ENCODE assay signal across 9 cellular contexts in genomic region chr7:27198871-27199801, GRCh38. TPM values are rescaled to one million over a fixed set of nuclear protein-coding genes. Genes with fewer than 3 reads are reported as not detected.
DNase-seq lines count a peak whose midpoint lies in the region; ATAC-seq and TF ChIP-seq lines count a peak whose summit lies in the region.
"Had no signal": no experiment of that assay in that cellular context is flagged by ENCODE, and none has a peak within 500 bp of the region (broad histone marks: within the 10 kb centered on the region; RNA-seq: fewer than 3 reads in every experiment).

No MANE protein-coding gene starts in this region.

- intact Hi-C loops in activated B cell treated with CpG ODN at 0.5 μM for 24 hours (cut with micrococcal nuclease) = loop anchor here (2.0 to 10.0 kb wide), 6 partner anchors 983 to 1903 kb away; partner anchors contain the start of genes JAZF1 and TRIL

- H2AK5ac ChIP-seq in mesenchymal stem cell (ENCODE audit: low read length, severe bottlenecking) = no peak overlapping the region

- CTCF ChIA-PET in AG04449 (lab: Yijun Ruan, JAX) = interaction anchor here (0.9 to 2.5 kb wide), 25 partner anchors 8 to 1073 kb away, joined by 3 to 14 read pairs (median 5); partner anchors contain the start of gene HOXA10
- CTCF ChIA-PET in activated B cell treated with CpG ODN at 0.5 μM for 24 hours (lab: Charles Lee) = interaction anchor here (0.9 to 1.5 kb wide), 4 partner anchors 11 to 720 kb away, joined by 3 to 4 read pairs (median 3); no protein-coding TSS in a partner anchor

- POLR2A ChIA-PET in AG04449 (lab: Yijun Ruan, JAX) = no interaction called here
- POLR2A ChIA-PET in activated B cell treated with CpG ODN at 0.5 μM for 24 hours (lab: Charles Lee) = no interaction called here

- no peak overlapping the region for H3K23ac ChIP-seq in mesenchymal stem cell (ENCODE audit: low read length in 2 of 2)

- no peaks in the 10 kb centered on the region for H3K36me3 Mint-ChIP-seq in activated B cell treated with CpG ODN at 0.5 μM for 24 hours (ENCODE audit: low read depth)

- no peak overlapping the region for H3K4ac ChIP-seq in mesenchymal stem cell (ENCODE audit: low read depth in 1 of 2, low read length in 2 of 2)

- H3K27ac Mint-ChIP-seq in activated B cell treated with CpG ODN at 0.5 μM for 24 hours = no peak overlapping the region

- TF ChIP-seq CTCF in AG04449 (IDR thresholded peaks at IDR 0.05; ENCODE audit: insufficient read depth, low read length, missing control alignments) (no peak), activated B cell treated with CpG ODN at 0.5 μM for 24 hours (IDR thresholded peaks at IDR 0.05) (no peak)

- ATAC-seq in GM19455 (IDR thresholded peaks at IDR 0.05; ENCODE audit: unreplicated experiment) (peak; percentile 18), activated B cell treated with CpG ODN at 0.5 μM for 24 hours (ENCODE audit: low read depth) (no peak), GM21825 (IDR thresholded peaks at IDR 0.05; ENCODE audit: unreplicated experiment) (no peak)

- no peak overlapping the region for H3K27ac ChIP-seq in mesenchymal stem cell (ENCODE audit: low read length, poor library complexity, severe bottlenecking)

- H4K91ac ChIP-seq in mesenchymal stem cell (ENCODE audit: low read length) = no peak overlapping the region

- H2AFZ ChIP-seq in mesenchymal stem cell (ENCODE audit: low read depth, low read length) = peak overlapping the region; percentile 52

- DNase-seq in AG04449 (ENCODE audit: low read depth, low spot score) (no peak), activated B cell treated with CpG ODN at 0.5 μM for 24 hours (no peak), mesenchymal stem cell (peak; percentile 22), middle frontal gyrus (ENCODE audit: extremely low spot score, low spot score) (no peak), amygdala (lab: John Stamatoyannopoulos, UW) (no peak), GF-D8 (lab: John Stamatoyannopoulos, UW) (no peak)

- no peak overlapping the region for H2BK120ac ChIP-seq in mesenchymal stem cell (ENCODE audit: low read depth, low read length)

- H3K4me1 Mint-ChIP-seq in activated B cell treated with CpG ODN at 0.5 μM for 24 hours = peaks cover 27% of the 10 kb centered on the region

- no peak overlapping the region for H3K9ac ChIP-seq in mesenchymal stem cell (ENCODE audit: low read length)

- peaks cover 77 to 87% of the 10 kb centered on the region in 2 experiments for H3K27me3 ChIP-seq in mesenchymal stem cell (ENCODE audit: control insufficient read depth in 1 of 2, insufficient read depth in 1 of 2, low read length in 2 of 2)

- H3K4me3 ChIP-seq in AG04449 (ENCODE audit: low read depth, low read length) = peak overlapping the region; percentile 60
- peak overlapping the region; percentile 47 to 62 for H3K4me3 ChIP-seq in mesenchymal stem cell (ENCODE audit: insufficient read depth in 1 of 2, low read depth in 1 of 2, low read length in 2 of 2)

- no peaks in the 10 kb centered on the region for H3K79me1 ChIP-seq in mesenchymal stem cell (replicated peaks; ENCODE audit: low read length, poor library complexity, severe bottlenecking)

- no peaks in the 10 kb centered on the region for H3K9me3 ChIP-seq in mesenchymal stem cell (ENCODE audit: control insufficient read depth, low read length)

- H2BK5ac ChIP-seq in mesenchymal stem cell (ENCODE audit: low read depth, low read length, poor library complexity, severe bottlenecking) = no peak overlapping the region

- no peak overlapping the region for H2BK12ac ChIP-seq in mesenchymal stem cell (ENCODE audit: low read length in 2 of 2)

- peak overlapping the region; percentile 38 for H3K4me3 Mint-ChIP-seq in activated B cell treated with CpG ODN at 0.5 μM for 24 hours

- no peak overlapping the region for H3K14ac ChIP-seq in mesenchymal stem cell (ENCODE audit: low read length in 2 of 2)

- H4K8ac ChIP-seq in mesenchymal stem cell (ENCODE audit: low read length) = no peak overlapping the region

- peak overlapping the region; percentile 68 for H3K4me2 ChIP-seq in mesenchymal stem cell (ENCODE audit: low read length, poor library complexity, severe bottlenecking)

- no peaks in the 10 kb centered on the region for H3K36me3 ChIP-seq in mesenchymal stem cell (ENCODE audit: control insufficient read depth in 1 of 2, insufficient read depth in 2 of 2, low read depth in 1 of 2, low read length in 2 of 2)

- H2BK15ac ChIP-seq in mesenchymal stem cell (ENCODE audit: low read depth, poor library complexity, severe bottlenecking) = no peak overlapping the region

- no peaks in the 10 kb centered on the region for H3K9me3 Mint-ChIP-seq in activated B cell treated with CpG ODN at 0.5 μM for 24 hours

- H3K4me1 ChIP-seq in mesenchymal stem cell (ENCODE audit: control insufficient read depth, insufficient read depth, low read depth, low read length) = peaks cover 23% of the 10 kb centered on the region

- H3K27me3 Mint-ChIP-seq in activated B cell treated with CpG ODN at 0.5 μM for 24 hours = peaks cover 70% of the 10 kb centered on the region

- 3% methylated on average over 46 of the region's 93 CpGs for WGBS in mesenchymal stem cell

- no peak overlapping the region for H3K18ac ChIP-seq in mesenchymal stem cell (ENCODE audit: low read depth in 1 of 2, low read length in 2 of 2)

RNA-seq across cellular contexts. Expression of gene HOXA13, which starts 0.8 kb away (rescaled TPM):
- total RNA-seq in activated B cell treated with CpG ODN at 0.5 μM for 24 hours = not detected in 2 replicates
- not detected for polyA plus RNA-seq in mesenchymal stem cell (2013, experiment 1 of 2)
- not detected for polyA plus RNA-seq in mesenchymal stem cell (2013, experiment 2 of 2)

RNA-seq across cellular contexts. Expression of gene HOXA11, which starts 14.1 kb away (rescaled TPM):
- total RNA-seq in activated B cell treated with CpG ODN at 0.5 μM for 24 hours = not detected in 2 replicates
- polyA plus RNA-seq in mesenchymal stem cell (2013, experiment 1 of 2) = 1.4 TPM
- polyA plus RNA-seq in mesenchymal stem cell (2013, experiment 2 of 2) = 1.3 TPM
- total RNA-seq: bronchial epithelial cell had no signal

RNA-seq across cellular contexts. Expression of gene HOXA10, which starts 25.0 kb away (rescaled TPM):
- total RNA-seq in activated B cell treated with CpG ODN at 0.5 μM for 24 hours = 0.24 TPM in 1 of 2 replicates, not detected in the other
- 6.9 TPM for polyA plus RNA-seq in mesenchymal stem cell (2013, experiment 1 of 2)
- polyA plus RNA-seq in mesenchymal stem cell (2013, experiment 2 of 2) = 7.1 TPM
- total RNA-seq: bronchial epithelial cell had no signal

RNA-seq across cellular contexts. Expression of gene HOXA9, which starts 33.8 kb away (rescaled TPM):
- not detected in 2 replicates for total RNA-seq in activated B cell treated with CpG ODN at 0.5 μM for 24 hours
- polyA plus RNA-seq in mesenchymal stem cell (2013, experiment 1 of 2) = 9.8 TPM
- polyA plus RNA-seq in mesenchymal stem cell (2013, experiment 2 of 2) = 9.8 TPM
- total RNA-seq: bronchial epithelial cell had no signal

RNA-seq across cellular contexts. Expression of gene HOXA7, which starts 42.7 kb away (rescaled TPM):
- total RNA-seq in activated B cell treated with CpG ODN at 0.5 μM for 24 hours = not detected in 2 replicates
- polyA plus RNA-seq in mesenchymal stem cell (2013, experiment 1 of 2) = 3.1 TPM
- 3.2 TPM for polyA plus RNA-seq in mesenchymal stem cell (2013, experiment 2 of 2)
- total RNA-seq: bronchial epithelial cell had no signal
